ENCODE assay signal across 20 cellular contexts in the genomic region with DNA sequence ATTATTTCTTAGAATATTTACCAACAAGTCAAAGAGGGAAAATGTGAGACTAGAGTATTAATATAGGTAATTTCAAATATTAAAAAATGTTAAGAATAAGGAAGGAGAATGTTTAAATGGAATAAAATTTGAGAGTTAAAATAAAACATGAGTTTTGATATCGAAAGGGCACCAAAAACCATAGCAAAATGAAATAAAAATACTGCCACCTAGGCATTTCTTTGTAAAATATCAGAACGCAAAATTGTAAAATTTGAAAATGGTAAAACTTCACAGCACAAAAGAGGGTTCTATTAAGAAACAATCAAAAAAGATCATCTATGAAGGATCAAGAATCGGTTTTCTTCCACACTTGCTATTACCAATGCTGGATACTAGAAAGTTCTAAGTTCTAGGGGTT.
A peak's percentile ranks its signal among the peaks of the same experiment; 100 is the strongest.
DNase-seq lines count a peak whose midpoint lies in the region; ATAC-seq, FAIRE-seq and TF ChIP-seq lines count a peak whose summit lies in the region.
"Had no signal": no experiment of that assay in that cellular context is flagged by ENCODE, and none has a peak within 500 bp of the region (broad histone marks: within the 10 kb centered on the region; RNA-seq: fewer than 3 reads in every experiment).

No MANE protein-coding gene starts in this region.

- WGBS in A549 (ENCODE audit: missing lambda C conversion rate), result 77% methylated on average over 3 of the region's 3 CpGs

- no peak overlapping the region for H3K4me3 Mint-ChIP-seq in activated T-cell treated with anti-CD3 and anti-CD28 coated beads, Interleukin-2, amount 50 U/mL, for 4 hours
- H3K4me3 Mint-ChIP-seq: CD14-positive monocyte; CD4-positive, alpha-beta memory T cell; HFFc6 had no signal

- no peaks in the 10 kb centered on the region for H3K27me3 ChIP-seq in adipocyte (replicated peaks; ENCODE audit: control insufficient read depth, insufficient read depth, low read length)
- H3K27me3 ChIP-seq: BLaER1 had no signal

- no peak for TF ChIP-seq EP300 in A549 (IDR thresholded peaks at IDR 0.05)

- POLR2A ChIA-PET in A549 (lab: Yijun Ruan, JAX), result no interaction called here

- no peak for TF ChIP-seq RAD21 in A549 (conservative IDR thresholded peaks at IDR 0.05 in 1 of 2, IDR thresholded peaks at IDR 0.05 in 1 of 2)

- H3K36me3 ChIP-seq in adipocyte (ENCODE audit: control insufficient read depth, insufficient read depth, low read length, severe bottlenecking), result no peaks in the 10 kb centered on the region
- H3K36me3 ChIP-seq: BLaER1 had no signal

- H3K4me1 ChIP-seq in A549 (peaks cover 5% of the 10 kb centered on the region; the same call in 1 of the 3 replicates), adipocyte (ENCODE audit: control insufficient read depth, insufficient read depth, low read length) (no peaks in the 10 kb centered on the region)
- H3K4me1 ChIP-seq: BLaER1 had no signal

- H3K9me3 ChIP-seq in A549, result no peaks in the 10 kb centered on the region
- no peaks in the 10 kb centered on the region for H3K9me3 ChIP-seq in adipocyte (ENCODE audit: control insufficient read depth, low read length)
- H3K9me3 ChIP-seq: BLaER1 had no signal

- H3K4me2 ChIP-seq in A549, result no peak overlapping the region
- H3K4me2 ChIP-seq: BLaER1 had no signal

- H3K4me1 Mint-ChIP-seq in activated T-cell treated with anti-CD3 and anti-CD28 coated beads, Interleukin-2, amount 50 U/mL, for 4 hours (ENCODE audit: low read depth), result no peaks in the 10 kb centered on the region
- H3K4me1 Mint-ChIP-seq: CD14-positive monocyte; CD4-positive, alpha-beta memory T cell had no signal

- no peak for TF ChIP-seq POLR2A in A549 (IDR thresholded peaks at IDR 0.05; ENCODE audit: low read length)

- no peak for FAIRE-seq in A549 (lab: Jason Lieb, UNC)
- FAIRE-seq in islet of Langerhans (lab: Jason Lieb, UNC), result peak; percentile 27
- FAIRE-seq: GM12892, GM18507 had no signal

- H3K36me3 Mint-ChIP-seq in activated T-cell treated with anti-CD3 and anti-CD28 coated beads, Interleukin-2, amount 50 U/mL, for 4 hours (ENCODE audit: insufficient read depth), result no peaks in the 10 kb centered on the region
- H3K36me3 Mint-ChIP-seq: CD14-positive monocyte; CD4-positive, alpha-beta memory T cell had no signal

- no peak overlapping the region for H3K9ac ChIP-seq in adipocyte (ENCODE audit: low read length)
- H3K9ac ChIP-seq: BLaER1 had no signal

- DNase-seq in A549 (ENCODE audit: low read depth in 1 of 2, low spot score in 1 of 2), result no peak
- DNase-seq in adipocyte (ENCODE audit: low read depth), result peak; percentile 9
- DNase-seq in superior temporal gyrus (ENCODE audit: extremely low spot score), result peak; percentile 29
- no peak for DNase-seq in activated T-cell treated with anti-CD3 and anti-CD28 coated beads, Interleukin-2, amount 50 U/mL, for 4 hours
- no peak for DNase-seq in medulla oblongata (ENCODE audit: extremely low spot score)
- DNase-seq: CD4-positive, alpha-beta memory T cell; DMS153; DMS79; GDM1; GOT3; H7; HFFc6 had no signal

- H3K4me3 ChIP-seq in A549, result no peak overlapping the region
- no peak overlapping the region for H3K4me3 ChIP-seq in adipocyte (ENCODE audit: low read length)
- H3K4me3 ChIP-seq: BLaER1 had no signal

- ATAC-seq in A549, result no peak
- no peak for ATAC-seq in GM19397 (IDR thresholded peaks at IDR 0.05; ENCODE audit: unreplicated experiment)
- ATAC-seq in activated T-cell treated with anti-CD3 and anti-CD28 coated beads, Interleukin-2, amount 50 U/mL, for 4 hours, result no peak
- ATAC-seq: HCT116 had no signal

- H3K27me3 Mint-ChIP-seq in activated T-cell treated with anti-CD3 and anti-CD28 coated beads, Interleukin-2, amount 50 U/mL, for 4 hours (ENCODE audit: low read depth), result no peaks in the 10 kb centered on the region
- H3K27me3 Mint-ChIP-seq: CD4-positive, alpha-beta memory T cell had no signal

- H3K9me3 Mint-ChIP-seq in activated T-cell treated with anti-CD3 and anti-CD28 coated beads, Interleukin-2, amount 50 U/mL, for 4 hours, result peaks cover 15% of the 10 kb centered on the region

- CTCF ChIA-PET in A549 (lab: Yijun Ruan, JAX), result no interaction called here

- TF ChIP-seq CTCF in A549 (IDR thresholded peaks at IDR 0.05), result no peak

- H3K27ac ChIP-seq in A549, result no peak overlapping the region
- H3K27ac ChIP-seq: 22Rv1, BLaER1 had no signal

TF ChIP-seq in A549, 52 proteins besides CTCF, POLR2A, EP300 and RAD21:
- TF ChIP-seq SREBF2 (IDR thresholded peaks at IDR 0.05) (no peak), MAFK (IDR thresholded peaks at IDR 0.05; ENCODE audit: partially characterized antibody) (peak; percentile 63)

Comparison
In these comparisons a context has a peak if more than half of its experiments do, and no peak if none do; other contexts are left out.
1. DNase-seq: peak in adipocyte (single experiment) and superior temporal gyrus (single experiment); none in A549 (0 of 2), activated T-cell treated with anti-CD3 and anti-CD28 coated beads, Interleukin-2, amount 50 U/mL, for 4 hours (single experiment) and medulla oblongata (single experiment).